Comparison of ENCODE assay signal across 20 cellular contexts in genomic region chr2:148013879-148014278, GRCh38. TPM values are rescaled to one million over a fixed set of nuclear protein-coding genes. Genes with fewer than 3 reads are reported as not detected.
DNase-seq lines count a peak whose midpoint lies in the region; ATAC-seq and TF ChIP-seq lines count a peak whose summit lies in the region.
"Had no signal": no experiment of that assay in that cellular context is flagged by ENCODE, and none has a peak within 500 bp of the region (broad histone marks: within the 10 kb centered on the region; RNA-seq: fewer than 3 reads in every experiment).

No MANE protein-coding gene starts in this region.

- H3K4me3 Mint-ChIP-seq in GM23338 (no peak overlapping the region), progenitor cell of endocrine pancreas (ENCODE audit: low read depth) (no peak overlapping the region)
- H3K4me3 Mint-ChIP-seq in stimulated activated naive CD8-positive, alpha-beta T cell treated with anti-CD3 and anti-CD28 coated beads, Interleukin-15, amount 100 ng/mL, for 72 hours: no peak overlapping the region
- H3K4me3 Mint-ChIP-seq: B cell, CD14-positive monocyte had no signal

- H3K4me3 ChIP-seq in GM23338 (no peak overlapping the region), epithelial cell of esophagus (ENCODE audit: low read length) (no peak overlapping the region)
- H3K4me3 ChIP-seq: A549, MG63 had no signal

- peaks cover 15% of the 10 kb centered on the region for H3K4me1 ChIP-seq in GM23338 (ENCODE audit: insufficient read depth)

- H3K79me2 ChIP-seq in GM23338 (replicated peaks; ENCODE audit: insufficient read depth): peaks cover 100% of the 10 kb centered on the region

- ATAC-seq in GM23338: no peak
- no peak for ATAC-seq in stimulated activated naive CD8-positive, alpha-beta T cell treated with anti-CD3 and anti-CD28 coated beads, Interleukin-15, amount 100 ng/mL, for 72 hours
- ATAC-seq: A549, SK-N-SH treated with all-trans-retinoic acid at 6 μM for 48 hours had no signal

- DNase-seq in GM23338 (ENCODE audit: low spot score) (peak; percentile 10), NCI-H2171 (lab: John Stamatoyannopoulos, UW) (peak; percentile 53), epithelial cell of esophagus (ENCODE audit: low read depth) (peak; percentile 8), progenitor cell of endocrine pancreas (ENCODE audit: low spot score, unreplicated experiment) (no peak), cerebellar nuclear complex (lab: John Stamatoyannopoulos, UW) (no peak), OCI-M2 (lab: John Stamatoyannopoulos, UW; ENCODE audit: unreplicated experiment) (no peak)
- DNase-seq in stimulated activated naive CD8-positive, alpha-beta T cell treated with anti-CD3 and anti-CD28 coated beads, Interleukin-15, amount 100 ng/mL, for 72 hours: no peak
- DNase-seq: EL, GF-D8, Kasumi-1, MG63, NCI-H1417 treated with DMSO at 0.1 percent for 48 hours, NCI-H187 treated with DMSO at 0.1 percent for 48 hours, NCI-H524 treated with DMSO at 0.1 percent for 48 hours, SIG-M5 had no signal

- no peaks in the 10 kb centered on the region for H3F3A ChIP-seq in GM23338 (replicated peaks; ENCODE audit: low read depth)

- H3K36me3 Mint-ChIP-seq in GM23338 (ENCODE audit: low read depth) (peaks cover 12% of the 10 kb centered on the region), progenitor cell of endocrine pancreas (ENCODE audit: insufficient read depth) (peaks cover 22% of the 10 kb centered on the region)

- H3K27me3 Mint-ChIP-seq in GM23338 (ENCODE audit: insufficient read depth, low read depth, poor library complexity) (no peaks in the 10 kb centered on the region), progenitor cell of endocrine pancreas (no peaks in the 10 kb centered on the region)
- no peaks in the 10 kb centered on the region for H3K27me3 Mint-ChIP-seq in stimulated activated naive CD8-positive, alpha-beta T cell treated with anti-CD3 and anti-CD28 coated beads, Interleukin-15, amount 100 ng/mL, for 72 hours
- H3K27me3 Mint-ChIP-seq: B cell, IgD-negative memory B cell had no signal

- H3K27ac ChIP-seq in GM23338 (ENCODE audit: low read depth): no peak overlapping the region
- H3K27ac ChIP-seq: A549 had no signal

- H2AFZ ChIP-seq in GM23338: no peak overlapping the region

- no peaks in the 10 kb centered on the region for H3K36me3 ChIP-seq in GM23338 (ENCODE audit: insufficient read depth)
- H3K36me3 ChIP-seq: MG63 had no signal

- peaks cover 28% of the 10 kb centered on the region for H3K4me1 Mint-ChIP-seq in GM23338
- H3K4me1 Mint-ChIP-seq in progenitor cell of endocrine pancreas (ENCODE audit: low read depth): peaks cover 19% of the 10 kb centered on the region
- H3K4me1 Mint-ChIP-seq in stimulated activated naive CD8-positive, alpha-beta T cell treated with anti-CD3 and anti-CD28 coated beads, Interleukin-15, amount 100 ng/mL, for 72 hours: peaks cover 47% of the 10 kb centered on the region

- no peaks in the 10 kb centered on the region for H3K9me2 ChIP-seq in GM23338 (ENCODE audit: insufficient read depth)

- TF ChIP-seq CTCF in GM23338 (conservative IDR thresholded peaks at IDR 0.05; ENCODE audit: low read depth in 2 of 2): no peak
- TF ChIP-seq CTCF in epithelial cell of esophagus (IDR thresholded peaks at IDR 0.05; ENCODE audit: insufficient read depth, low read depth, low read length, missing control alignments): no peak
- no peak for TF ChIP-seq CTCF in progenitor cell of endocrine pancreas (IDR thresholded peaks at IDR 0.05; ENCODE audit: unreplicated experiment)

- peaks cover 31% of the 10 kb centered on the region for H4K20me1 ChIP-seq in GM23338 (replicated peaks; ENCODE audit: insufficient read depth)

- H3K27ac Mint-ChIP-seq in GM23338 (0 out of 2 replicates have a peak overlapping the region, but pooled peaks have one; percentile 55), progenitor cell of endocrine pancreas (peak overlapping the region; percentile 62)
- no peak overlapping the region for H3K27ac Mint-ChIP-seq in stimulated activated naive CD8-positive, alpha-beta T cell treated with anti-CD3 and anti-CD28 coated beads, Interleukin-15, amount 100 ng/mL, for 72 hours
- H3K27ac Mint-ChIP-seq: B cell had no signal

- no peak overlapping the region for H3K4me2 ChIP-seq in GM23338
- H3K4me2 ChIP-seq: A549 had no signal

- H3K9me3 Mint-ChIP-seq in GM23338 (no peaks in the 10 kb centered on the region), progenitor cell of endocrine pancreas (ENCODE audit: low read depth) (peaks cover 8% of the 10 kb centered on the region)
- peaks cover 0 to 7% of the 10 kb centered on the region in 2 donors for H3K9me3 Mint-ChIP-seq in stimulated activated naive CD8-positive, alpha-beta T cell treated with anti-CD3 and anti-CD28 coated beads, Interleukin-15, amount 100 ng/mL, for 72 hours
- H3K9me3 Mint-ChIP-seq: IgD-negative memory B cell had no signal

- H3K27me3 ChIP-seq in GM23338 (ENCODE audit: insufficient read depth): no peaks in the 10 kb centered on the region
- H3K27me3 ChIP-seq: MG63 had no signal

TF ChIP-seq in GM23338, 12 proteins besides CTCF, POLR2A, EP300 and RAD21 (continues in another document):
- TF ChIP-seq REST (IDR thresholded peaks at IDR 0.05; ENCODE audit: unreplicated experiment) (no peak), EZH2 (IDR thresholded peaks at IDR 0.05; ENCODE audit: low read depth, unreplicated experiment) (no peak), STAT1 (IDR thresholded peaks at IDR 0.05; ENCODE audit: unreplicated experiment) (no peak), ETS1 (IDR thresholded peaks at IDR 0.05) (no peak), NANOG (IDR thresholded peaks at IDR 0.05; ENCODE audit: borderline replicate concordance) (no peak), POLR2AphosphoS5 (IDR thresholded peaks at IDR 0.05; ENCODE audit: low read depth) (no peak)

RNA-seq across cellular contexts. Expression of gene ORC4, which starts 6.7 kb away (rescaled TPM):
- 174 and 177 TPM in 2 replicates for total RNA-seq in GM23338 (2014; rRNA removed; shearing (Covaris generic))
- polyA plus RNA-seq in GM23338 (2016; fragmentation: Nextera tagmentation; extraction: Ambion mirVana): 45.7 and 47.5 TPM in 2 replicates
- 77.1 and 77.3 TPM in 2 replicates for total RNA-seq in progenitor cell of endocrine pancreas

RNA-seq across cellular contexts. Expression of gene MBD5, which starts 7.0 kb away (rescaled TPM):
- total RNA-seq in GM23338 (2014; rRNA removed; shearing (Covaris generic)): 23.1 and 29.3 TPM in 2 replicates
- 10.5 and 16.2 TPM in 2 replicates for polyA plus RNA-seq in GM23338 (2016; fragmentation: Nextera tagmentation; extraction: Ambion mirVana)
- 65.6 and 72.6 TPM in 2 replicates for total RNA-seq in progenitor cell of endocrine pancreas

Comparison
In these comparisons a context has a peak if more than half of its experiments do, and no peak if none do; other contexts are left out.
1. DNase-seq: peak in GM23338 (single experiment), NCI-H2171 (single experiment) and epithelial cell of esophagus (single experiment); none in progenitor cell of endocrine pancreas (single experiment), cerebellar nuclear complex (0 of 2), OCI-M2 (single experiment) and stimulated activated naive CD8-positive, alpha-beta T cell treated with anti-CD3 and anti-CD28 coated beads, Interleukin-15, amount 100 ng/mL, for 72 hours (0 of 2).
2. H3K27ac Mint-ChIP-seq: peak in GM23338 (single experiment) and progenitor cell of endocrine pancreas (single experiment); none in stimulated activated naive CD8-positive, alpha-beta T cell treated with anti-CD3 and anti-CD28 coated beads, Interleukin-15, amount 100 ng/mL, for 72 hours (0 of 2).